8 cellular contexts compared by ENCODE assay signal in genomic region chr1:168180148-168180524, GRCh38. TPM values are rescaled to one million over a fixed set of nuclear protein-coding genes. Genes with fewer than 3 reads are reported as not detected.
DNase-seq lines count a peak whose midpoint lies in the region; ATAC-seq, FAIRE-seq and TF ChIP-seq lines count a peak whose summit lies in the region.

No MANE protein-coding gene starts in this region.

- H3F3A ChIP-seq in DOHH2 (ENCODE audit: control insufficient read depth, insufficient read depth) = peaks cover 6% of the 10 kb centered on the region; the same call in 1 of the 2 replicates

- no peak overlapping the region for H3K4me3 Mint-ChIP-seq in immature natural killer cell

- H3K4me3 ChIP-seq in DOHH2 (ENCODE audit: low read length) = peak overlapping the region; percentile 95
- peak overlapping the region; percentile 93 for H3K4me3 ChIP-seq in NB4 (ENCODE audit: low read depth, low read length)
- peak overlapping the region; percentile 73 to 86 (median 81) for H3K4me3 ChIP-seq in esophagus muscularis mucosa
- H3K4me3 ChIP-seq in psoas muscle = peak overlapping the region; percentile 74

- TF ChIP-seq CTCF in DOHH2 (IDR thresholded peaks at IDR 0.05; ENCODE audit: low read depth, low read length, poor library complexity, severe bottlenecking) (no peak), NB4 (IDR thresholded peaks at IDR 0.05; ENCODE audit: low read depth, low read length) (no peak), esophagus muscularis mucosa (IDR thresholded peaks at IDR 0.05) (no peak), psoas muscle (IDR thresholded peaks at IDR 0.05) (no peak)

- FAIRE-seq in HTR-8/SVneo (lab: Jason Lieb, UNC) = no peak

- H3K36me3 ChIP-seq in DOHH2 (ENCODE audit: control insufficient read depth, low read length) = peaks cover 12% of the 10 kb centered on the region
- peaks cover 0 to 14% (median 2%) of the 10 kb centered on the region in 4 donors for H3K36me3 ChIP-seq in esophagus muscularis mucosa
- H3K36me3 ChIP-seq in psoas muscle (ENCODE audit: insufficient read depth in 1 of 2, low read depth in 1 of 2) = peaks cover 0 to 13% of the 10 kb centered on the region in 2 donors

- no peak for ATAC-seq in psoas muscle

- peaks cover 54% of the 10 kb centered on the region for H3K79me2 ChIP-seq in DOHH2 (ENCODE audit: control insufficient read depth, low read length)

- H4K20me1 ChIP-seq in DOHH2 (ENCODE audit: control insufficient read depth, insufficient read depth, low read depth, low read length) = no peaks in the 10 kb centered on the region

- intact Hi-C loops in esophagus muscularis mucosa (cut with DNase I) (no loop called here), psoas muscle (cut with DNase I) (no loop called here)

- peaks cover 3 to 4% (median 3%) of the 10 kb centered on the region in 3 donors for H3K27me3 Mint-ChIP-seq in immature natural killer cell (ENCODE audit: low read depth in 3 of 3)

- H3K4me1 ChIP-seq in DOHH2 (ENCODE audit: control insufficient read depth, low read length) (peaks cover 14% of the 10 kb centered on the region), esophagus muscularis mucosa (peaks cover 8 to 21% (median 19%) of the 10 kb centered on the region in 4 donors), psoas muscle (peaks cover 10% of the 10 kb centered on the region)

- no peaks in the 10 kb centered on the region for H3K9me2 ChIP-seq in DOHH2 (replicated peaks; ENCODE audit: control insufficient read depth, low read length)

- H3K9me3 ChIP-seq in DOHH2 (ENCODE audit: control insufficient read depth, insufficient read depth, low read length) (no peaks in the 10 kb centered on the region), esophagus muscularis mucosa (no peaks in the 10 kb centered on the region), psoas muscle (no peaks in the 10 kb centered on the region)

- TF ChIP-seq POLR2A in NB4 (IDR thresholded peaks at IDR 0.05; ENCODE audit: extremely low read depth, insufficient read length) (no peak), esophagus muscularis mucosa (IDR thresholded peaks at IDR 0.05; ENCODE audit: low read depth) (no peak)

- peaks cover 0 to 4% (median 0%) of the 10 kb centered on the region in 3 donors for H3K36me3 Mint-ChIP-seq in immature natural killer cell

- peaks cover 0 to 11% of the 10 kb centered on the region in 2 donors for H3K4me1 Mint-ChIP-seq in immature natural killer cell

- peak overlapping the region; percentile 66; the same call in 1 of the 2 replicates for H3K27ac ChIP-seq in DOHH2 (ENCODE audit: low read depth, low read length)
- H3K27ac ChIP-seq in esophagus muscularis mucosa (replicated peaks in 1 of 4) = peak overlapping the region; percentile 89 to 96 (median 90)
- H3K27ac ChIP-seq in psoas muscle = peak overlapping the region; percentile 88

- TF ChIP-seq EP300 in esophagus muscularis mucosa (IDR thresholded peaks at IDR 0.05) = no peak

- H3K27ac Mint-ChIP-seq in immature natural killer cell = no peak overlapping the region

- peak; percentile 11 for DNase-seq in NB4 (ENCODE audit: low read depth)
- no peak for DNase-seq in esophagus muscularis mucosa (ENCODE audit: extremely low spot score)
- no peak for DNase-seq in psoas muscle
- no peak for DNase-seq in NCI-H1436 (lab: John Stamatoyannopoulos, UW)
- DNase-seq in HTR-8/SVneo (ENCODE audit: insufficient read length, low spot score) = no peak
- DNase-seq in SHP77 treated with DMSO at 0.1 percent for 48 hours (lab: John Stamatoyannopoulos, UW) = no peak
- no peak for DNase-seq in immature natural killer cell

- 36% methylated on average over 2 of the region's 2 CpGs for WGBS in esophagus muscularis mucosa
- 42 to 48% (median 45%) methylated on average over 2 of the region's 2 CpGs for WGBS in psoas muscle, 3 donors

- no peaks in the 10 kb centered on the region for H3K27me3 ChIP-seq in DOHH2 (ENCODE audit: control insufficient read depth, low read length)
- no peaks in the 10 kb centered on the region for H3K27me3 ChIP-seq in esophagus muscularis mucosa
- no peaks in the 10 kb centered on the region for H3K27me3 ChIP-seq in psoas muscle (ENCODE audit: insufficient read depth in 3 of 3, low read length in 2 of 3)

- peak overlapping the region; percentile 90 for H3K4me2 ChIP-seq in DOHH2 (ENCODE audit: low read length)

- no peaks in the 10 kb centered on the region for H3K9me3 Mint-ChIP-seq in immature natural killer cell

RNA-seq across cellular contexts. Expression of gene TIPRL, which starts 1.4 kb away (rescaled TPM):
- total RNA-seq in esophagus muscularis mucosa = 10 to 100 TPM; 19.0 to 25.7 (median 23.5) TPM
- total RNA-seq in psoas muscle = 10 to 100 TPM; 27.1 to 34.7 (median 31.2) TPM
- 10 to 100 TPM; 15.3 to 32.8 (median 30.7) TPM for polyA plus RNA-seq in psoas muscle
- 10 to 100 TPM; 26.9 to 51.6 (median 51.4) TPM for polyA plus RNA-seq in immature natural killer cell

RNA-seq across cellular contexts. Expression of gene GPR161, which starts 43.4 kb away (rescaled TPM):
- total RNA-seq in esophagus muscularis mucosa = 10 to 100 TPM; 19.5 to 46.7 (median 22.9) TPM
- total RNA-seq in psoas muscle = 1 to 10 TPM in 3 of 4 donors, under 1 TPM in 1; 0.67 to 2.6 (median 1.4) TPM
- polyA plus RNA-seq in psoas muscle = under 1 TPM; 0.38 to 0.67 (median 0.46) TPM
- polyA plus RNA-seq in immature natural killer cell = not detected

RNA-seq across cellular contexts. Expression of gene SFT2D2, which starts 45.7 kb away (rescaled TPM):
- total RNA-seq in esophagus muscularis mucosa (10 to 100 TPM; 27.8 to 35.1 (median 29.9) TPM), psoas muscle (10 to 100 TPM; 12.7 to 15.5 (median 15.0) TPM)
- polyA plus RNA-seq in psoas muscle (1 to 10 TPM; 2.0 to 5.0 (median 2.9) TPM), immature natural killer cell (10 to 100 TPM; 31.1 to 72.6 (median 46.7) TPM)

Comparison
In these comparisons a context has a peak if more than half of its experiments do, and no peak if none do; other contexts are left out.
1. RNA of gene GPR161, which starts 43.4 kb away (total RNA-seq): 19.5 to 46.7 TPM in esophagus muscularis mucosa; 0.67 to 2.6 TPM in psoas muscle; every median in the first group is over 4 times any median in the second.
2. Peak in every context shown above with its lines, with median percentiles within 50 percentile points of each other: H3K27ac ChIP-seq and H3K4me3 ChIP-seq.